Comparison of ENCODE assay signal across 28 cellular contexts in genomic region chr4:88702780-88703179, GRCh38.
"Had no signal": no experiment of that assay in that cellular context is flagged by ENCODE, and none has a peak within 500 bp of the region (broad histone marks: within the 10 kb centered on the region; RNA-seq: fewer than 3 reads in every experiment).

No MANE protein-coding gene starts in this region.

- ATAC-seq: activated CD8-positive, alpha-beta T cell treated with anti-CD3 and anti-CD28 coated beads for 36 hours; activated T-cell treated with anti-CD3 and anti-CD28 coated beads, Interleukin-2, amount 50 U/mL, for 72 hours; activated T-helper 17 cell treated with anti-CD3 and anti-CD28 coated beads, Interleukin-2, amount 50 U/mL, for 72 hours; Right ventricle myocardium inferior; SK-N-SH treated with all-trans-retinoic acid at 6 μM for 48 hours; T-cell had no signal

- H3K9me3 Mint-ChIP-seq: activated CD4-positive, alpha-beta T cell treated with anti-CD3 and anti-CD28 coated beads, Interleukin-2, amount 10 ng/mL, durations not matched to agents 24 days and 14 days; activated naive CD8-positive, alpha-beta T cell treated with anti-CD3 and anti-CD28 coated beads for 36 hours; activated T-helper 17 cell treated with anti-CD3 and anti-CD28 coated beads, Interleukin-2, amount 50 U/mL, for 72 hours had no signal

- DNase-seq: activated CD4-positive, alpha-beta T cell treated with anti-CD3 and anti-CD28 coated beads, Interleukin-2, amount 10 ng/mL, durations not matched to agents 24 days and 14 days; activated CD4-positive, alpha-beta T cell treated with anti-CD3 and anti-CD28 coated beads, Interleukin-2, amount 50 U/mL, for 4 hours; activated CD8-positive, alpha-beta T cell treated with anti-CD3 and anti-CD28 coated beads for 36 hours; activated effector memory CD4-positive, alpha-beta T cell treated with anti-CD3 and anti-CD28 coated beads, Interleukin-2, amount 50 U/mL, for 16 hours; activated naive CD4-positive, alpha-beta T cell; activated naive CD4-positive, alpha-beta T cell treated with anti-CD3 and anti-CD28 coated beads, Interleukin-2, amount 50 U/mL, for 16 hours; activated naive CD8-positive, alpha-beta T cell treated with anti-CD3 and anti-CD28 coated beads for 36 hours; activated T-cell treated with anti-CD3 and anti-CD28 coated beads, Interleukin-2, amount 50 U/mL, for 1 hour; activated T-cell treated with anti-CD3 and anti-CD28 coated beads, Interleukin-2, amount 50 U/mL, for 72 hours; amygdala; NCI-H1105; NCI-H1417 treated with DMSO at 0.1 percent for 48 hours; NCI-H187 treated with DMSO at 0.1 percent for 48 hours; NCI-H2081 treated with DMSO at 0.1 percent for 48 hours; NCI-H226; NCI-H446 treated with DMSO at 0.1 percent for 48 hours; NCI-H524; NCI-H69; NK-92 treated with Interleukin-12 subunit alpha and Interleukin-12 subunit beta, amount 100 ng/mL, for 24 hours; PC-9; SIG-M5; T-cell; T-helper 2 cell; T-helper 9 cell; WERI-Rb-1 had no signal

- H3K27me3 Mint-ChIP-seq: activated CD4-positive, alpha-beta T cell treated with anti-CD3 and anti-CD28 coated beads, Interleukin-2, amount 10 ng/mL, durations not matched to agents 24 days and 14 days; activated CD8-positive, alpha-beta T cell treated with anti-CD3 and anti-CD28 coated beads for 36 hours; activated naive CD8-positive, alpha-beta T cell treated with anti-CD3 and anti-CD28 coated beads for 36 hours; activated T-helper 17 cell treated with anti-CD3 and anti-CD28 coated beads, Interleukin-2, amount 50 U/mL, for 72 hours; T-cell had no signal

- H3K27ac Mint-ChIP-seq: activated CD4-positive, alpha-beta T cell treated with anti-CD3 and anti-CD28 coated beads, Interleukin-2, amount 10 ng/mL, durations not matched to agents 24 days and 14 days; activated CD8-positive, alpha-beta T cell treated with anti-CD3 and anti-CD28 coated beads for 36 hours; activated naive CD8-positive, alpha-beta T cell treated with anti-CD3 and anti-CD28 coated beads for 36 hours; activated T-cell treated with anti-CD3 and anti-CD28 coated beads, Interleukin-2, amount 50 U/mL, for 72 hours; activated T-helper 17 cell treated with anti-CD3 and anti-CD28 coated beads, Interleukin-2, amount 50 U/mL, for 72 hours; T-cell had no signal

- H3K4me1 Mint-ChIP-seq: activated CD4-positive, alpha-beta T cell treated with anti-CD3 and anti-CD28 coated beads, Interleukin-2, amount 10 ng/mL, durations not matched to agents 24 days and 14 days had no signal

- H3K4me3 Mint-ChIP-seq: activated CD4-positive, alpha-beta T cell treated with anti-CD3 and anti-CD28 coated beads, Interleukin-2, amount 10 ng/mL, durations not matched to agents 24 days and 14 days; activated CD8-positive, alpha-beta T cell treated with anti-CD3 and anti-CD28 coated beads for 36 hours; activated naive CD8-positive, alpha-beta T cell treated with anti-CD3 and anti-CD28 coated beads for 36 hours; activated T-cell treated with anti-CD3 and anti-CD28 coated beads, Interleukin-2, amount 50 U/mL, for 72 hours; activated T-helper 17 cell treated with anti-CD3 and anti-CD28 coated beads, Interleukin-2, amount 50 U/mL, for 72 hours; T-cell had no signal
